ENCODE assay signal across 18 cellular contexts in genomic region chrX:152646961-152647360, GRCh38. TPM values are rescaled to one million over a fixed set of nuclear protein-coding genes. Genes with fewer than 3 reads are reported as not detected.
DNase-seq lines count a peak whose midpoint lies in the region; ATAC-seq and TF ChIP-seq lines count a peak whose summit lies in the region.
"Had no signal": no experiment of that assay in that cellular context is flagged by ENCODE, and none has a peak within 500 bp of the region (broad histone marks: within the 10 kb centered on the region; RNA-seq: fewer than 3 reads in every experiment).

No MANE protein-coding gene starts in this region.

- H3K9me3 Mint-ChIP-seq in WTC11 = no peaks in the 10 kb centered on the region
- H3K9me3 Mint-ChIP-seq: CD8-positive, alpha-beta T cell had no signal

- no peak for TF ChIP-seq CTCF in coronary artery (IDR thresholded peaks at IDR 0.05)
- no peak for TF ChIP-seq CTCF in GM13976 (IDR thresholded peaks at IDR 0.05; ENCODE audit: borderline replicate concordance, control extremely low read depth, extremely low read depth, insufficient read depth, missing control alignments)
- TF ChIP-seq CTCF in WTC11 (IDR thresholded peaks at IDR 0.05) = no peak

- no peaks in the 10 kb centered on the region for H3K36me3 ChIP-seq in BLaER1
- H3K36me3 ChIP-seq: HAP-1 had no signal

- no peak overlapping the region for H3K9ac ChIP-seq in BLaER1

- CTCF ChIA-PET in WTC11 (lab: Charles Lee) = interaction anchor here (2.1 kb wide), 1 partner anchor 11 kb away, joined by 6 read pairs; no protein-coding TSS in a partner anchor

- no peak overlapping the region for H3K27ac Mint-ChIP-seq in WTC11
- H3K27ac Mint-ChIP-seq: B cell; CD8-positive, alpha-beta T cell had no signal

- peaks cover 95% of the 10 kb centered on the region for H3K27me3 ChIP-seq in BLaER1

- H3K27ac ChIP-seq in BLaER1 (no peak overlapping the region), coronary artery (no peak overlapping the region)
- H3K27ac ChIP-seq: C4-2B had no signal

- peaks cover 15% of the 10 kb centered on the region for H3K4me1 ChIP-seq in BLaER1
- H3K4me1 ChIP-seq: HAP-1 had no signal

- H3K27me3 Mint-ChIP-seq in WTC11 (ENCODE audit: low read depth) = no peaks in the 10 kb centered on the region
- H3K27me3 Mint-ChIP-seq: B cell had no signal

- H3K4me1 Mint-ChIP-seq in WTC11 = peaks cover 5% of the 10 kb centered on the region; the same call in 1 of the 2 replicates
- H3K4me1 Mint-ChIP-seq: B cell had no signal

- in situ Hi-C loops in GM13976 (cut with MboI; ENCODE audit: low sequenced_read_pairs, unreplicated experiment) = loop anchor here (10.0 to 25.0 kb wide), 2 partner anchors 168 to 885 kb away; no protein-coding TSS in a partner anchor

- H3K4me3 Mint-ChIP-seq in WTC11 = no peak overlapping the region
- H3K4me3 Mint-ChIP-seq: B cell; CD8-positive, alpha-beta T cell had no signal

- ATAC-seq in GM21529 (IDR thresholded peaks at IDR 0.05; ENCODE audit: unreplicated experiment) (peak; percentile 55), HG02885 (IDR thresholded peaks at IDR 0.05; ENCODE audit: poor library complexity, unreplicated experiment) (peak; percentile 61), WTC11 (no peak)
- ATAC-seq: CD8-positive, alpha-beta T cell had no signal

- peak; percentile 8 for DNase-seq in coronary artery (ENCODE audit: low spot score)
- DNase-seq in GM13976 (ENCODE audit: low spot score) = no peak
- no peak for DNase-seq in A172 (ENCODE audit: low spot score)
- DNase-seq in NK-92 (lab: John Stamatoyannopoulos, UW; ENCODE audit: unreplicated experiment) = no peak
- no peak for DNase-seq in WTC11 (ENCODE audit: low spot score)
- DNase-seq: 8988T; Calu3; CD8-positive, alpha-beta T cell; DMS79 treated with DMSO at 0.1 percent for 48 hours; GF-D8; IMR-90 had no signal

- H3K4me3 ChIP-seq in BLaER1 = no peak overlapping the region
- H3K4me3 ChIP-seq in coronary artery = no peak overlapping the region
- H3K4me3 ChIP-seq: HAP-1, K562 had no signal

- peak overlapping the region; percentile 47 for H3K4me2 ChIP-seq in BLaER1

- POLR2A ChIA-PET in WTC11 (lab: Charles Lee) = no interaction called here

- H3K9me3 ChIP-seq in BLaER1 = no peaks in the 10 kb centered on the region; the same call in 1 of the 2 replicates
- H3K9me3 ChIP-seq: HAP-1 had no signal

- peaks cover 24% of the 10 kb centered on the region; the same call in 1 of the 2 replicates for H4K20me1 ChIP-seq in BLaER1

- peaks cover 41% of the 10 kb centered on the region for H3K36me3 Mint-ChIP-seq in WTC11
- H3K36me3 Mint-ChIP-seq: CD8-positive, alpha-beta T cell had no signal

TF ChIP-seq in WTC11, 78 proteins besides CTCF, POLR2A, EP300 and RAD21:
- TF ChIP-seq PREB (CRISPR knock-in tag; IDR thresholded peaks at IDR 0.05; ENCODE audit: borderline replicate concordance) (no peak), NFE2L1 (CRISPR knock-in tag; IDR thresholded peaks at IDR 0.05) (no peak), NR2C2 (CRISPR knock-in tag; IDR thresholded peaks at IDR 0.05) (no peak), CREB1 (CRISPR knock-in tag; IDR thresholded peaks at IDR 0.05) (no peak), HMGXB4 (CRISPR knock-in tag; IDR thresholded peaks at IDR 0.05) (no peak), ZNF121 (CRISPR knock-in tag; IDR thresholded peaks at IDR 0.05) (no peak), ERG (CRISPR knock-in tag; IDR thresholded peaks at IDR 0.05) (no peak)

RNA-seq across cellular contexts. Expression of gene GABRQ, which starts 9.3 kb away (rescaled TPM):
- total RNA-seq in A172 (2014; rRNA removed; shearing (Covaris generic)) = not detected in 2 replicates
- total RNA-seq in WTC11 (2021) = 8.6 to 9.1 TPM (median 8.8 TPM) in 3 replicates
- total RNA-seq: B cell; Calu3; CD8-positive, alpha-beta T cell had no signal

RNA-seq across cellular contexts. Expression of gene MAGEA3, which starts 51.6 kb away (rescaled TPM):
- 25.8 and 30.4 TPM in 2 replicates for total RNA-seq in A172 (2014; rRNA removed; shearing (Covaris generic))
- total RNA-seq in WTC11 (2021) = 0.80 to 1.8 TPM (median 1.1 TPM) in 3 replicates
- total RNA-seq: B cell; Calu3; CD8-positive, alpha-beta T cell; IMR-90 had no signal
